ENCODE assay signal across 29 cellular contexts in genomic region chr16:12688972-12689850, GRCh38.
DNase-seq lines count a peak whose midpoint lies in the region; ATAC-seq and TF ChIP-seq lines count a peak whose summit lies in the region.
"Had no signal": no experiment of that assay in that cellular context is flagged by ENCODE, and none has a peak within 500 bp of the region (broad histone marks: within the 10 kb centered on the region; RNA-seq: fewer than 3 reads in every experiment).

No MANE protein-coding gene starts in this region.

- ATAC-seq in DND-41 (ENCODE audit: insufficient read depth, low read depth): peak; percentile 97
- ATAC-seq in T-cell (replicated peaks in 1 of 4): peak in 3 of 4 experiments; percentile 19 to 84 (median 38)
- no peak for ATAC-seq in naive thymus-derived CD4-positive, alpha-beta T cell
- ATAC-seq in GM21390 (IDR thresholded peaks at IDR 0.05; ENCODE audit: unreplicated experiment): no peak
- ATAC-seq: body of pancreas, foreskin keratinocyte, heart left ventricle, right cardiac atrium had no signal

- no peaks in the 10 kb centered on the region for H3K27me3 Mint-ChIP-seq in activated naive CD4-positive, alpha-beta T cell treated with anti-CD3 and anti-CD28 coated beads, Interleukin-2, amount 10 ng/mL, durations not matched to agents 7 days and 5 days
- no peaks in the 10 kb centered on the region for H3K27me3 Mint-ChIP-seq in activated naive CD4-positive, alpha-beta T cell treated with anti-CD3 and anti-CD28 coated beads for 36 hours (ENCODE audit: low read depth)
- no peaks in the 10 kb centered on the region for H3K27me3 Mint-ChIP-seq in T-cell
- H3K27me3 Mint-ChIP-seq in naive thymus-derived CD4-positive, alpha-beta T cell: no peaks in the 10 kb centered on the region

- no peak for TF ChIP-seq CTCF in DND-41 (IDR thresholded peaks at IDR 0.05; ENCODE audit: borderline replicate concordance, extremely low read depth, low read length, poor library complexity, severe bottlenecking)

- H2AFZ ChIP-seq in DND-41 (ENCODE audit: low read depth, low read length): no peak overlapping the region
- H2AFZ ChIP-seq: GM23248 had no signal

- H3K4me1 ChIP-seq in DND-41 (ENCODE audit: insufficient read depth, low read length): peaks cover 25% of the 10 kb centered on the region
- peaks cover 0 to 9% of the 10 kb centered on the region in 2 donors for H3K4me1 ChIP-seq in naive thymus-derived CD4-positive, alpha-beta T cell (ENCODE audit: control insufficient read depth in 2 of 2, insufficient read depth in 2 of 2, low read length in 2 of 2)
- H3K4me1 ChIP-seq: body of pancreas, esophagus squamous epithelium, foreskin keratinocyte, heart left ventricle, left ventricle myocardium inferior, Peyer's patch, tibial artery, vagina had no signal

- intact Hi-C loops in activated naive CD4-positive, alpha-beta T cell treated with anti-CD3 and anti-CD28 coated beads for 36 hours (cut with micrococcal nuclease): no loop called here
- intact Hi-C loops in naive thymus-derived CD4-positive, alpha-beta T cell (cut with micrococcal nuclease): no loop called here

- no peaks in the 10 kb centered on the region for H3K27me3 ChIP-seq in DND-41 (ENCODE audit: insufficient read depth, low read length, poor library complexity)
- no peaks in the 10 kb centered on the region for H3K27me3 ChIP-seq in naive thymus-derived CD4-positive, alpha-beta T cell (ENCODE audit: control insufficient read depth in 2 of 2, insufficient read depth in 2 of 2, low read length in 2 of 2)
- H3K27me3 ChIP-seq: body of pancreas, esophagus squamous epithelium, foreskin keratinocyte, heart left ventricle, Peyer's patch, tibial artery, vagina had no signal

- CTCF ChIA-PET in activated naive CD4-positive, alpha-beta T cell treated with anti-CD3 and anti-CD28 coated beads, Interleukin-2, amount 10 ng/mL, durations not matched to agents 7 days and 5 days (lab: Charles Lee): interaction anchor here (1.2 kb wide), 1 partner anchor 110 kb away, joined by 3 read pairs; no protein-coding TSS in a partner anchor
- CTCF ChIA-PET in activated naive CD4-positive, alpha-beta T cell treated with anti-CD3 and anti-CD28 coated beads for 36 hours (lab: Charles Lee): interaction anchor here (1.1 kb wide), 1 partner anchor 10 kb away, joined by 3 read pairs; no protein-coding TSS in a partner anchor
- CTCF ChIA-PET in T-cell (lab: Charles Lee): interaction anchor here (0.5 to 1.0 kb wide), 2 partner anchors 17 to 132 kb away, joined by 3 to 5 read pairs; no protein-coding TSS in a partner anchor
- CTCF ChIA-PET in naive thymus-derived CD4-positive, alpha-beta T cell (lab: Charles Lee): no interaction called here

- no peaks in the 10 kb centered on the region for H3K36me3 ChIP-seq in DND-41 (ENCODE audit: insufficient read depth, low read length)
- no peaks in the 10 kb centered on the region for H3K36me3 ChIP-seq in naive thymus-derived CD4-positive, alpha-beta T cell (ENCODE audit: control insufficient read depth in 2 of 3, insufficient read depth in 3 of 3, low read length in 3 of 3)
- H3K36me3 ChIP-seq: heart left ventricle, left ventricle myocardium inferior, vagina had no signal

- H3K79me2 ChIP-seq in DND-41 (ENCODE audit: insufficient read depth, low read length): no peaks in the 10 kb centered on the region

- no peak overlapping the region for H3K9ac ChIP-seq in DND-41 (ENCODE audit: low read depth, low read length)
- H3K9ac ChIP-seq: GM23248 had no signal

- H3K4me3 Mint-ChIP-seq in activated naive CD4-positive, alpha-beta T cell treated with anti-CD3 and anti-CD28 coated beads, Interleukin-2, amount 10 ng/mL, durations not matched to agents 7 days and 5 days: no peak overlapping the region
- H3K4me3 Mint-ChIP-seq in activated naive CD4-positive, alpha-beta T cell treated with anti-CD3 and anti-CD28 coated beads for 36 hours: no peak overlapping the region
- no peak overlapping the region for H3K4me3 Mint-ChIP-seq in T-cell
- peak overlapping the region in 3 of 10 donors; percentile 14 to 25 (median 19) for H3K4me3 Mint-ChIP-seq in naive thymus-derived CD4-positive, alpha-beta T cell

- peak overlapping the region; percentile 74 for H3K27ac Mint-ChIP-seq in activated naive CD4-positive, alpha-beta T cell treated with anti-CD3 and anti-CD28 coated beads, Interleukin-2, amount 10 ng/mL, durations not matched to agents 7 days and 5 days
- no peak overlapping the region for H3K27ac Mint-ChIP-seq in activated naive CD4-positive, alpha-beta T cell treated with anti-CD3 and anti-CD28 coated beads for 36 hours
- no peak overlapping the region for H3K27ac Mint-ChIP-seq in T-cell
- H3K27ac Mint-ChIP-seq in naive thymus-derived CD4-positive, alpha-beta T cell: peak overlapping the region in 3 of 9 donors; percentile 18 to 31 (median 22)

- POLR2A ChIA-PET in T-cell (lab: Charles Lee): interaction anchor here in 1 of 2 donors (0.6 kb wide), 3 partner anchors 58 to 284 kb away, joined by 3 to 8 read pairs (median 6); no protein-coding TSS in a partner anchor
- POLR2A ChIA-PET in naive thymus-derived CD4-positive, alpha-beta T cell (lab: Charles Lee): no interaction called here

- DNase-seq in activated naive CD4-positive, alpha-beta T cell treated with anti-CD3 and anti-CD28 coated beads, Interleukin-2, amount 10 ng/mL, durations not matched to agents 7 days and 5 days: peak; percentile 65
- DNase-seq in activated naive CD4-positive, alpha-beta T cell treated with anti-CD3 and anti-CD28 coated beads for 36 hours: no peak
- DNase-seq in DND-41: peak; percentile 93
- peak in 4 of 34 experiments; percentile 1 to 20 (median 12) for DNase-seq in T-cell
- peak in 6 of 9 donors; percentile 6 to 55 (median 23) for DNase-seq in naive thymus-derived CD4-positive, alpha-beta T cell
- no peak for DNase-seq in substantia nigra (lab: John Stamatoyannopoulos, UW)
- DNase-seq: activated effector memory CD4-positive, alpha-beta T cell treated with anti-CD3 and anti-CD28 coated beads, Interleukin-2, amount 50 U/mL, for 16 hours; body of pancreas; cerebellar nuclear complex; COR-L47; esophagus squamous epithelium; foreskin keratinocyte; GM23248; heart left ventricle; left ventricle myocardium inferior; mesendoderm; NCI-H1436 treated with DMSO at 0.1 percent for 48 hours; NCI-H2107; NCI-H345; NCI-H69; Peyer's patch; posterior cingulate gyrus; right cardiac atrium; SHP77; stimulated activated CD8-positive, alpha-beta memory T cell treated with anti-CD3 and anti-CD28 coated beads, Interleukin-4, amount 100 ng/mL, for 48 hours; tibial artery had no signal

- no peaks in the 10 kb centered on the region for H3K9me3 ChIP-seq in DND-41 (ENCODE audit: insufficient read depth, low read length, severe bottlenecking)
- H3K9me3 ChIP-seq in naive thymus-derived CD4-positive, alpha-beta T cell (ENCODE audit: control insufficient read depth in 2 of 3, low read length in 3 of 3): no peaks in the 10 kb centered on the region
- H3K9me3 ChIP-seq: body of pancreas, esophagus squamous epithelium, heart left ventricle, left ventricle myocardium inferior, Peyer's patch, tibial artery, vagina had no signal

- no peaks in the 10 kb centered on the region for H3K9me3 Mint-ChIP-seq in activated naive CD4-positive, alpha-beta T cell treated with anti-CD3 and anti-CD28 coated beads, Interleukin-2, amount 10 ng/mL, durations not matched to agents 7 days and 5 days
- H3K9me3 Mint-ChIP-seq in activated naive CD4-positive, alpha-beta T cell treated with anti-CD3 and anti-CD28 coated beads for 36 hours: no peaks in the 10 kb centered on the region
- no peaks in the 10 kb centered on the region for H3K9me3 Mint-ChIP-seq in T-cell
- H3K9me3 Mint-ChIP-seq in naive thymus-derived CD4-positive, alpha-beta T cell: peaks cover 0 to 4% (median 0%) of the 10 kb centered on the region in 11 donors

- H3K36me3 Mint-ChIP-seq in activated naive CD4-positive, alpha-beta T cell treated with anti-CD3 and anti-CD28 coated beads, Interleukin-2, amount 10 ng/mL, durations not matched to agents 7 days and 5 days: peaks cover 15% of the 10 kb centered on the region
- no peaks in the 10 kb centered on the region for H3K36me3 Mint-ChIP-seq in activated naive CD4-positive, alpha-beta T cell treated with anti-CD3 and anti-CD28 coated beads for 36 hours (ENCODE audit: low read depth)
- peaks cover 15% of the 10 kb centered on the region for H3K36me3 Mint-ChIP-seq in T-cell
- peaks cover 0 to 15% (median 4%) of the 10 kb centered on the region in 5 donors for H3K36me3 Mint-ChIP-seq in naive thymus-derived CD4-positive, alpha-beta T cell

- H3K4me2 ChIP-seq in DND-41 (ENCODE audit: insufficient read depth, low read length): no peak overlapping the region

- no peak overlapping the region for H3K4me3 ChIP-seq in DND-41 (ENCODE audit: low read depth in 1 of 2, low read length in 2 of 2)
- no peak overlapping the region for H3K4me3 ChIP-seq in naive thymus-derived CD4-positive, alpha-beta T cell (ENCODE audit: low read length)
- H3K4me3 ChIP-seq: body of pancreas, esophagus squamous epithelium, GM23248, heart left ventricle, left ventricle myocardium inferior, Peyer's patch, tibial artery, vagina had no signal

- H3K27ac ChIP-seq in DND-41 (ENCODE audit: low read length): peak overlapping the region; percentile 64
- H3K27ac ChIP-seq in naive thymus-derived CD4-positive, alpha-beta T cell (ENCODE audit: low read depth, low read length): no peak overlapping the region
- no peak overlapping the region for H3K27ac ChIP-seq in substantia nigra (ENCODE audit: low read depth, low read length, poor library complexity, severe bottlenecking)
- H3K27ac ChIP-seq: body of pancreas, esophagus squamous epithelium, foreskin keratinocyte, GM23248, heart left ventricle, left ventricle myocardium inferior, Peyer's patch, tibial artery, vagina, VCaP had no signal

- H3K4me1 Mint-ChIP-seq in activated naive CD4-positive, alpha-beta T cell treated with anti-CD3 and anti-CD28 coated beads, Interleukin-2, amount 10 ng/mL, durations not matched to agents 7 days and 5 days: peaks cover 22% of the 10 kb centered on the region
- H3K4me1 Mint-ChIP-seq in activated naive CD4-positive, alpha-beta T cell treated with anti-CD3 and anti-CD28 coated beads for 36 hours (ENCODE audit: low read depth): peaks cover 9% of the 10 kb centered on the region
- H3K4me1 Mint-ChIP-seq in T-cell: peaks cover 9 to 13% (median 11%) of the 10 kb centered on the region in 3 donors
- H3K4me1 Mint-ChIP-seq in naive thymus-derived CD4-positive, alpha-beta T cell: peaks cover 6 to 23% (median 13%) of the 10 kb centered on the region in 7 donors

- peaks cover 3% of the 10 kb centered on the region; the same call in 1 of the 2 replicates for H4K20me1 ChIP-seq in DND-41 (ENCODE audit: insufficient read depth, low read length)

Comparison
In these comparisons a context has a peak if more than half of its experiments do, and no peak if none do; other contexts are left out.
1. DNase-seq: peak in activated naive CD4-positive, alpha-beta T cell treated with anti-CD3 and anti-CD28 coated beads, Interleukin-2, amount 10 ng/mL, durations not matched to agents 7 days and 5 days (single experiment), DND-41 (single experiment) and naive thymus-derived CD4-positive, alpha-beta T cell (6 of 9); none in activated naive CD4-positive, alpha-beta T cell treated with anti-CD3 and anti-CD28 coated beads for 36 hours (single experiment) and substantia nigra (0 of 49).
2. ATAC-seq: peak in DND-41 (single experiment) and T-cell (3 of 4); none in naive thymus-derived CD4-positive, alpha-beta T cell (single experiment) and GM21390 (single experiment).